ENCODE assay signal across 17 cellular contexts in the genomic region with DNA sequence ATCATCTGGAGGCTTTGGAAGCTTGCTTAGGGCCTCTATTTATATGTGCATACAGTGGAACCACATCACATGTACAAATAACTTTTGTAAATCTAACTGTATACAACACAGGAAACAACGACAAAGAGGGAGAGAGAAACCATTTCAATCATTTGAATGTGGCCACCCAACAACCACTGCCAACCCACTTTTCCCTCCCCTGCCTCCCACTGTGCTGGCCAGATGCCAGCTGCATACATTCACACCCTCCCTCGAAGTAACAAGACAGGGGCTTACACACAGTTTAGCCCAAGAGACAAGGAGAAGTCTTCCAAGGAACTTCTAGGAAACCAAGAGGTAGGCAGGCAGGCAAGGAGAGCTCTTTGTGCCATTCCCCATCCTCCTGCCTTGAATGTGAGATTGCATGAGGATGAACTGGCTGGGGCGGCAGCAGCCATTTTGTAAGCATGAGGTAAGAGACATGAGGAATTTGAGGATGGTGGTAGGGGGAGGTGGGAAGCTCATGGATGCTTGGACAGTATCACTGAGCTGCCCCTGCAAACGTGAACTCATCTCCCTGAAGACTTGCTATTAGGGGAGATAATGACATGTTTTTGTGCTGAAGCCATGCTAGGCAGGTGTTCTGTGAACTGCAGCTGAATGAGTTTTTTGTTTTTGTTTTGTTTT. TPM values are rescaled to one million over a fixed set of nuclear protein-coding genes. Genes with fewer than 3 reads are reported as not detected.
DNase-seq lines count a peak whose midpoint lies in the region; ATAC-seq, FAIRE-seq and TF ChIP-seq lines count a peak whose summit lies in the region.
"Had no signal": no experiment of that assay in that cellular context is flagged by ENCODE, and none has a peak within 500 bp of the region (broad histone marks: within the 10 kb centered on the region; RNA-seq: fewer than 3 reads in every experiment).

No MANE protein-coding gene starts in this region.

- H3K9me3 ChIP-seq in DND-41 (ENCODE audit: insufficient read depth, low read length, severe bottlenecking) (no peaks in the 10 kb centered on the region), astrocyte (ENCODE audit: insufficient read depth, low read depth, low read length) (no peaks in the 10 kb centered on the region)
- H3K9me3 ChIP-seq: SJSA1 had no signal

- H2AFZ ChIP-seq in DND-41 (ENCODE audit: low read depth, low read length), result 0 out of 2 replicates have a peak overlapping the region, but pooled peaks have one; percentile 0
- H2AFZ ChIP-seq in astrocyte (ENCODE audit: low read depth, low read length), result no peak overlapping the region
- H2AFZ ChIP-seq: GM23248 had no signal

- H3K27ac Mint-ChIP-seq in astrocyte (ENCODE audit: unreplicated experiment) (peak overlapping the region; percentile 60), type B pancreatic cell (peak overlapping the region; percentile 83), Calu3 (ENCODE audit: unreplicated experiment) (no peak overlapping the region)
- H3K27ac Mint-ChIP-seq: CD4-positive, alpha-beta T cell; HFFc6 had no signal

- H3K9ac ChIP-seq in DND-41 (ENCODE audit: low read depth, low read length), result no peak overlapping the region
- H3K9ac ChIP-seq in astrocyte (ENCODE audit: low read length), result no peak overlapping the region
- H3K9ac ChIP-seq: GM23248 had no signal

- H3K36me3 ChIP-seq in DND-41 (ENCODE audit: insufficient read depth, low read length), result no peaks in the 10 kb centered on the region
- H3K36me3 ChIP-seq in astrocyte (ENCODE audit: insufficient read depth, low read length), result no peaks in the 10 kb centered on the region
- H3K36me3 ChIP-seq: SJSA1 had no signal

- no peaks in the 10 kb centered on the region for H3K27me3 Mint-ChIP-seq in astrocyte (ENCODE audit: low read depth, unreplicated experiment)
- H3K27me3 Mint-ChIP-seq in type B pancreatic cell, result no peaks in the 10 kb centered on the region
- H3K27me3 Mint-ChIP-seq in Calu3 (ENCODE audit: unreplicated experiment), result peaks cover 57% of the 10 kb centered on the region

- BruUV-seq in Calu3 (replicated peaks; lab: Mats Ljungman, UMichigan), result no TSS peak

- no peak for FAIRE-seq in astrocyte (lab: Jason Lieb, UNC)
- FAIRE-seq: G401.6 had no signal

- H3K4me3 ChIP-seq in DND-41 (ENCODE audit: low read depth in 1 of 2, low read length in 2 of 2) (no peak overlapping the region), astrocyte (ENCODE audit: insufficient read depth, low read depth, low read length) (no peak overlapping the region)
- no peak overlapping the region for H3K4me3 ChIP-seq in Jurkat, Clone E6-1 (ENCODE audit: low read length)
- H3K4me3 ChIP-seq: GM23248, SJSA1 had no signal

- H3K79me2 ChIP-seq in DND-41 (ENCODE audit: insufficient read depth, low read length) (no peaks in the 10 kb centered on the region), astrocyte (ENCODE audit: insufficient read depth, low read length) (no peaks in the 10 kb centered on the region)

- H4K20me1 ChIP-seq in DND-41 (ENCODE audit: insufficient read depth, low read length) (no peaks in the 10 kb centered on the region), astrocyte (ENCODE audit: insufficient read depth, low read length) (no peaks in the 10 kb centered on the region)

- H3K9me3 Mint-ChIP-seq in astrocyte (ENCODE audit: unreplicated experiment), result no peaks in the 10 kb centered on the region
- peaks cover 13% of the 10 kb centered on the region for H3K9me3 Mint-ChIP-seq in type B pancreatic cell
- peaks cover 2% of the 10 kb centered on the region for H3K9me3 Mint-ChIP-seq in Calu3 (ENCODE audit: low read depth, unreplicated experiment)
- H3K9me3 Mint-ChIP-seq: CD4-positive, alpha-beta T cell; HFFc6 had no signal

- H3K4me2 ChIP-seq in DND-41 (ENCODE audit: insufficient read depth, low read length), result no peak overlapping the region
- no peak overlapping the region for H3K4me2 ChIP-seq in astrocyte (ENCODE audit: low read length)

- H3K4me1 ChIP-seq in DND-41 (ENCODE audit: insufficient read depth, low read length) (peaks cover 47% of the 10 kb centered on the region), astrocyte (ENCODE audit: insufficient read depth, low read length) (peaks cover 8% of the 10 kb centered on the region)

- H3K27me3 ChIP-seq in DND-41 (ENCODE audit: insufficient read depth, low read length, poor library complexity) (no peaks in the 10 kb centered on the region), astrocyte (ENCODE audit: insufficient read depth, low read length) (peaks cover 2% of the 10 kb centered on the region)
- H3K27me3 ChIP-seq: SJSA1 had no signal

- H3K36me3 Mint-ChIP-seq in astrocyte (ENCODE audit: low read depth, unreplicated experiment) (no peaks in the 10 kb centered on the region), type B pancreatic cell (peaks cover 22% of the 10 kb centered on the region), Calu3 (ENCODE audit: insufficient read depth, unreplicated experiment) (no peaks in the 10 kb centered on the region)

- peaks cover 26% of the 10 kb centered on the region for H3K4me1 Mint-ChIP-seq in astrocyte (ENCODE audit: low read depth, unreplicated experiment)
- H3K4me1 Mint-ChIP-seq in type B pancreatic cell (ENCODE audit: unreplicated experiment), result peaks cover 54% of the 10 kb centered on the region
- no peaks in the 10 kb centered on the region for H3K4me1 Mint-ChIP-seq in Calu3 (ENCODE audit: low read depth, unreplicated experiment)

- H3K4me3 Mint-ChIP-seq in astrocyte (ENCODE audit: unreplicated experiment) (no peak overlapping the region), type B pancreatic cell (peak overlapping the region; percentile 69), Calu3 (ENCODE audit: low read depth, unreplicated experiment) (no peak overlapping the region)
- H3K4me3 Mint-ChIP-seq: CD4-positive, alpha-beta T cell; HFFc6 had no signal

- DNase-seq in DND-41 (peak; percentile 65), astrocyte (ENCODE audit: low read depth) (no peak), type B pancreatic cell (ENCODE audit: extremely low spot score, unreplicated experiment) (no peak), HuH-7.5 (ENCODE audit: low spot score) (no peak), Calu3 (no peak)
- DNase-seq in Jurkat, Clone E6-1 (ENCODE audit: low read depth, low spot score), result peak; percentile 89
- DNase-seq: CD4-positive, alpha-beta T cell; GM23248; HFFc6; IMR-90; NCI-H187; NCI-H526 treated with DMSO at 0.1 percent for 48 hours; OCI-M1 had no signal

- CTCF ChIA-PET in Calu3 (lab: Charles Lee), result interaction anchor here (0.6 to 1.0 kb wide), 2 partner anchors 10 to 12 kb away, joined by 3 read pairs; no protein-coding TSS in a partner anchor

- intact Hi-C loops in Calu3 (cut with micrococcal nuclease; ENCODE audit: unreplicated experiment), result no loop called here

- ATAC-seq in DND-41 (ENCODE audit: insufficient read depth, low read depth) (no peak), GM21576 (IDR thresholded peaks at IDR 0.05; ENCODE audit: unreplicated experiment) (no peak)

- H3K27ac ChIP-seq in DND-41 (ENCODE audit: low read length), result peak overlapping the region; percentile 9; the same call in 1 of the 2 replicates
- H3K27ac ChIP-seq in astrocyte (ENCODE audit: low read depth, low read length), result no peak overlapping the region
- H3K27ac ChIP-seq: GM23248, SJSA1 had no signal

- TF ChIP-seq CTCF in DND-41 (IDR thresholded peaks at IDR 0.05; ENCODE audit: borderline replicate concordance, extremely low read depth, low read length, poor library complexity, severe bottlenecking) (no peak), astrocyte (IDR thresholded peaks at IDR 0.05; ENCODE audit: insufficient read depth, low read depth, low read length) (no peak), type B pancreatic cell (conservative IDR thresholded peaks at IDR 0.05) (no peak), Calu3 (IDR thresholded peaks at IDR 0.05; ENCODE audit: unreplicated experiment) (no peak)

RNA-seq across cellular contexts. Expression of a gene that starts 18.2 kb away (rescaled TPM):
- not detected for polyA plus RNA-seq in Jurkat, Clone E6-1 (2012; ENCODE audit: insufficient read depth, insufficient read length)
- total RNA-seq in astrocyte (12.3 and 15.3 TPM in 2 replicates), type B pancreatic cell (ENCODE audit: low replicate concordance) (115 and 287 TPM in 2 replicates), Calu3 (2022) (not detected in 2 replicates)
- total RNA-seq: CD4-positive, alpha-beta T cell; GM23248; HFFc6; IMR-90; LHCN-M2; SJSA1 had no signal
- polyA plus RNA-seq: GM23248, IMR-90 had no signal

Comparison
In these comparisons a context has a peak if more than half of its experiments do, and no peak if none do; other contexts are left out.
1. DNase-seq: peak in DND-41 (single experiment) and Jurkat, Clone E6-1 (single experiment); none in astrocyte (single experiment), type B pancreatic cell (single experiment), HuH-7.5 (single experiment) and Calu3 (single experiment).
2. RNA of a gene that starts 18.2 kb away (total RNA-seq): 115 to 287 TPM in type B pancreatic cell and 12.3 to 15.3 TPM in astrocyte; not detected in Calu3; every median in the first group is over 10 times any median in the second.